ENCODE assay signal across 1 cellular context in genomic region chr1:2468041-2468472, GRCh38.
TF ChIP-seq lines count a peak whose summit lies in the region.

No MANE protein-coding gene starts in this region.

TF ChIP-seq in K562, 482 proteins besides CTCF, POLR2A, EP300 and RAD21 (continued from another document and continues in another):
- peak; percentile 95 for TF ChIP-seq REST (CRISPR knock-in tag; IDR thresholded peaks at IDR 0.05; ENCODE audit: low read depth)
- no peak for TF ChIP-seq ZNF707 (CRISPR knock-in tag; conservative IDR thresholded peaks at IDR 0.05)
- no peak for TF ChIP-seq CCAR2 (IDR thresholded peaks at IDR 0.05; ENCODE audit: low read depth, low read length)
- no peak for TF ChIP-seq SMARCA5 (IDR thresholded peaks at IDR 0.05)
- no peak for TF ChIP-seq SRSF9 (IDR thresholded peaks at IDR 0.05; ENCODE audit: borderline replicate concordance, low read depth, low read length)
- TF ChIP-seq PPARD (CRISPR knock-in tag; IDR thresholded peaks at IDR 0.05), result no peak
- peak; percentile 33 for TF ChIP-seq ZFP36 (IDR thresholded peaks at IDR 0.05; ENCODE audit: low read depth, low read length, partially characterized antibody)
- TF ChIP-seq, protein P1, sequence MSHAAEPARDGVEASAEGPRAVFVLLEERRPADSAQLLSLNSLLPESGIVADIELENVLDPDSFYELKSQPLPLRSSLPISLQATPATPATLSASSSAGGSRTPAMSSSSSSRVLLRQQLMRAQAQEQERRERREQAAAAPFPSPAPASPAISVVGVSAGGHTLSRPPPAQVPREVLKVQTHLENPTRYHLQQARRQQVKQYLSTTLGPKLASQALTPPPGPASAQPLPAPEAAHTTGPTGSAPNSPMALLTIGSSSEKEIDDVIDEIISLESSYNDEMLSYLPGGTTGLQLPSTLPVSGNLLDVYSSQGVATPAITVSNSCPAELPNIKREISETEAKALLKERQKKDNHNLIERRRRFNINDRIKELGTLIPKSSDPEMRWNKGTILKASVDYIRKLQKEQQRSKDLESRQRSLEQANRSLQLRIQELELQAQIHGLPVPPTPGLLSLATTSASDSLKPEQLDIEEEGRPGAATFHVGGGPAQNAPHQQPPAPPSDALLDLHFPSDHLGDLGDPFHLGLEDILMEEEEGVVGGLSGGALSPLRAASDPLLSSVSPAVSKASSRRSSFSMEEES (CRISPR knock-in tag; IDR thresholded peaks at IDR 0.05), result no peak
- no peak for TF ChIP-seq MTA1 (IDR thresholded peaks at IDR 0.05; ENCODE audit: borderline replicate concordance)
- TF ChIP-seq, protein P2, sequence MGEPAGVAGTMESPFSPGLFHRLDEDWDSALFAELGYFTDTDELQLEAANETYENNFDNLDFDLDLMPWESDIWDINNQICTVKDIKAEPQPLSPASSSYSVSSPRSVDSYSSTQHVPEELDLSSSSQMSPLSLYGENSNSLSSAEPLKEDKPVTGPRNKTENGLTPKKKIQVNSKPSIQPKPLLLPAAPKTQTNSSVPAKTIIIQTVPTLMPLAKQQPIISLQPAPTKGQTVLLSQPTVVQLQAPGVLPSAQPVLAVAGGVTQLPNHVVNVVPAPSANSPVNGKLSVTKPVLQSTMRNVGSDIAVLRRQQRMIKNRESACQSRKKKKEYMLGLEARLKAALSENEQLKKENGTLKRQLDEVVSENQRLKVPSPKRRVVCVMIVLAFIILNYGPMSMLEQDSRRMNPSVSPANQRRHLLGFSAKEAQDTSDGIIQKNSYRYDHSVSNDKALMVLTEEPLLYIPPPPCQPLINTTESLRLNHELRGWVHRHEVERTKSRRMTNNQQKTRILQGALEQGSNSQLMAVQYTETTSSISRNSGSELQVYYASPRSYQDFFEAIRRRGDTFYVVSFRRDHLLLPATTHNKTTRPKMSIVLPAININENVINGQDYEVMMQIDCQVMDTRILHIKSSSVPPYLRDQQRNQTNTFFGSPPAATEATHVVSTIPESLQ (CRISPR knock-in tag; IDR thresholded peaks at IDR 0.05), result no peak
- TF ChIP-seq CBX2 (IDR thresholded peaks at IDR 0.05; ENCODE audit: insufficient read depth, low read length, poor library complexity, severe bottlenecking), result no peak
- TF ChIP-seq THRA (IDR thresholded peaks at IDR 0.05), result no peak
- no peak for TF ChIP-seq TBL1XR1 (IDR thresholded peaks at IDR 0.05; ENCODE audit: low read length in 2 of 2)
- no peak for TF ChIP-seq CHD1 (IDR thresholded peaks at IDR 0.05; ENCODE audit: low read length)
- peak in 1 of 2 experiments; percentile 42; a peak in 3 of 4 replicates for TF ChIP-seq NRF1 (conservative IDR thresholded peaks at IDR 0.05 in 1 of 2, IDR thresholded peaks at IDR 0.05 in 1 of 2)
- TF ChIP-seq ARID2 (IDR thresholded peaks at IDR 0.05), result no peak
- peak; percentile 90 for TF ChIP-seq MIER1 (IDR thresholded peaks at IDR 0.05; ENCODE audit: low read depth)
- TF ChIP-seq TEAD1 (CRISPR knock-in tag; IDR thresholded peaks at IDR 0.05), result no peak
- TF ChIP-seq, protein P3, sequence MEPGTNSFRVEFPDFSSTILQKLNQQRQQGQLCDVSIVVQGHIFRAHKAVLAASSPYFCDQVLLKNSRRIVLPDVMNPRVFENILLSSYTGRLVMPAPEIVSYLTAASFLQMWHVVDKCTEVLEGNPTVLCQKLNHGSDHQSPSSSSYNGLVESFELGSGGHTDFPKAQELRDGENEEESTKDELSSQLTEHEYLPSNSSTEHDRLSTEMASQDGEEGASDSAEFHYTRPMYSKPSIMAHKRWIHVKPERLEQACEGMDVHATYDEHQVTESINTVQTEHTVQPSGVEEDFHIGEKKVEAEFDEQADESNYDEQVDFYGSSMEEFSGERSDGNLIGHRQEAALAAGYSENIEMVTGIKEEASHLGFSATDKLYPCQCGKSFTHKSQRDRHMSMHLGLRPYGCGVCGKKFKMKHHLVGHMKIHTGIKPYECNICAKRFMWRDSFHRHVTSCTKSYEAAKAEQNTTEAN (CRISPR knock-in tag; IDR thresholded peaks at IDR 0.05), result no peak
- TF ChIP-seq, protein P4, sequence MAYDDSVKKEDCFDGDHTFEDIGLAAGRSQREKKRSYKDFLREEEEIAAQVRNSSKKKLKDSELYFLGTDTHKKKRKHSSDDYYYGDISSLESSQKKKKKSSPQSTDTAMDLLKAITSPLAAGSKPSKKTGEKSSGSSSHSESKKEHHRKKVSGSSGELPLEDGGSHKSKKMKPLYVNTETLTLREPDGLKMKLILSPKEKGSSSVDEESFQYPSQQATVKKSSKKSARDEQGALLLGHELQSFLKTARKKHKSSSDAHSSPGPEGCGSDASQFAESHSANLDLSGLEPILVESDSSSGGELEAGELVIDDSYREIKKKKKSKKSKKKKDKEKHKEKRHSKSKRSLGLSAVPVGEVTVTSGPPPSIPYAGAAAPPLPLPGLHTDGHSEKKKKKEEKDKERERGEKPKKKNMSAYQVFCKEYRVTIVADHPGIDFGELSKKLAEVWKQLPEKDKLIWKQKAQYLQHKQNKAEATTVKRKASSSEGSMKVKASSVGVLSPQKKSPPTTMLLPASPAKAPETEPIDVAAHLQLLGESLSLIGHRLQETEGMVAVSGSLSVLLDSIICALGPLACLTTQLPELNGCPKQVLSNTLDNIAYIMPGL (CRISPR knock-in tag; IDR thresholded peaks at IDR 0.05), result no peak
- no peak for TF ChIP-seq TEAD2 (tag; IDR thresholded peaks at IDR 0.05)
- TF ChIP-seq MBD2 (IDR thresholded peaks at IDR 0.05; ENCODE audit: borderline replicate concordance, low read depth), result no peak
- no peak for TF ChIP-seq ZNF77 (CRISPR knock-in tag; IDR thresholded peaks at IDR 0.05)
- TF ChIP-seq ZNF431 (CRISPR knock-in tag; IDR thresholded peaks at IDR 0.05), result peak; percentile 93
- TF ChIP-seq ERF (CRISPR knock-in tag; IDR thresholded peaks at IDR 0.05), result no peak
- TF ChIP-seq ZNF41 (CRISPR knock-in tag; conservative IDR thresholded peaks at IDR 0.05), result no peak
- TF ChIP-seq, protein P5, sequence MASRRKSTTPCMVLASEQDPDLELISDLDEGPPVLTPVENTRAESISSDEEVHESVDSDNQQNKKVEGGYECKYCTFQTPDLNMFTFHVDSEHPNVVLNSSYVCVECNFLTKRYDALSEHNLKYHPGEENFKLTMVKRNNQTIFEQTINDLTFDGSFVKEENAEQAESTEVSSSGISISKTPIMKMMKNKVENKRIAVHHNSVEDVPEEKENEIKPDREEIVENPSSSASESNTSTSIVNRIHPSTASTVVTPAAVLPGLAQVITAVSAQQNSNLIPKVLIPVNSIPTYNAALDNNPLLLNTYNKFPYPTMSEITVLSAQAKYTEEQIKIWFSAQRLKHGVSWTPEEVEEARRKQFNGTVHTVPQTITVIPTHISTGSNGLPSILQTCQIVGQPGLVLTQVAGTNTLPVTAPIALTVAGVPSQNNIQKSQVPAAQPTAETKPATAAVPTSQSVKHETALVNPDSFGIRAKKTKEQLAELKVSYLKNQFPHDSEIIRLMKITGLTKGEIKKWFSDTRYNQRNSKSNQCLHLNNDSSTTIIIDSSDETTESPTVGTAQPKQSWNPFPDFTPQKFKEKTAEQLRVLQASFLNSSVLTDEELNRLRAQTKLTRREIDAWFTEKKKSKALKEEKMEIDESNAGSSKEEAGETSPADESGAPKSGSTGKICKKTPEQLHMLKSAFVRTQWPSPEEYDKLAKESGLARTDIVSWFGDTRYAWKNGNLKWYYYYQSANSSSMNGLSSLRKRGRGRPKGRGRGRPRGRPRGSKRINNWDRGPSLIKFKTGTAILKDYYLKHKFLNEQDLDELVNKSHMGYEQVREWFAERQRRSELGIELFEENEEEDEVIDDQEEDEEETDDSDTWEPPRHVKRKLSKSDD (conservative IDR thresholded peaks at IDR 0.05; ENCODE audit: low read length), result no peak
- no peak for TF ChIP-seq SAP30 (IDR thresholded peaks at IDR 0.05; ENCODE audit: borderline replicate concordance, insufficient read depth, low read depth, low read length, poor library complexity, severe bottlenecking)
- no peak for TF ChIP-seq ZNF668 (CRISPR knock-in tag; IDR thresholded peaks at IDR 0.05)
- TF ChIP-seq MAZ (CRISPR knock-in tag; conservative IDR thresholded peaks at IDR 0.05 in 1 of 2, IDR thresholded peaks at IDR 0.05 in 1 of 2), result 0 out of 4 replicates have a peak, but pooled peaks of 1 of the 2 experiments have one; percentile 20
- TF ChIP-seq CHCHD3 (CRISPR knock-in tag; IDR thresholded peaks at IDR 0.05), result no peak
- no peak for TF ChIP-seq MTA3 (IDR thresholded peaks at IDR 0.05; ENCODE audit: borderline replicate concordance)
- no peak for TF ChIP-seq ZNF655 (CRISPR knock-in tag; IDR thresholded peaks at IDR 0.05)
- no peak for TF ChIP-seq E2F4 (CRISPR knock-in tag; IDR thresholded peaks at IDR 0.05; ENCODE audit: low read depth)
- no peak for TF ChIP-seq ZNF766 (CRISPR knock-in tag; conservative IDR thresholded peaks at IDR 0.05)
- TF ChIP-seq DLX4 (CRISPR knock-in tag; IDR thresholded peaks at IDR 0.05), result no peak
- TF ChIP-seq CAMTA2 (CRISPR knock-in tag; conservative IDR thresholded peaks at IDR 0.05), result no peak
- no peak for TF ChIP-seq YY1 (IDR thresholded peaks at IDR 0.05; ENCODE audit: borderline replicate concordance in 1 of 3, control insufficient read depth in 1 of 3, extremely low read depth in 1 of 3, insufficient read depth in 3 of 3, insufficient read length in 1 of 3, insufficient replicate concordance in 2 of 3, low read depth in 1 of 3, low read length in 2 of 3)
- TF ChIP-seq SIN3A (IDR thresholded peaks at IDR 0.05; ENCODE audit: borderline replicate concordance in 2 of 2, control insufficient read depth in 1 of 2, low read depth in 2 of 2, low read length in 2 of 2), result no peak
- TF ChIP-seq ZBTB17 (CRISPR knock-in tag; IDR thresholded peaks at IDR 0.05), result no peak
- TF ChIP-seq FOXP4 (CRISPR knock-in tag; IDR thresholded peaks at IDR 0.05; ENCODE audit: borderline replicate concordance), result peak; percentile 82; the same call in 1 of the 2 replicates
- no peak for TF ChIP-seq MYC (IDR thresholded peaks at IDR 0.05; ENCODE audit: low read depth, low read length)
- TF ChIP-seq MYC (CRISPR knock-in tag; IDR thresholded peaks at IDR 0.05; ENCODE audit: borderline replicate concordance, low read depth), result no peak
- TF ChIP-seq FOXJ2 (tag; IDR thresholded peaks at IDR 0.05), result no peak
